In genomic region chr21:42515708-42516502, GRCh38 we compare ENCODE assay signal across 11 cellular contexts. TPM values are rescaled to one million over a fixed set of nuclear protein-coding genes. Genes with fewer than 3 reads are reported as not detected.
DNase-seq lines count a peak whose midpoint lies in the region; ATAC-seq and TF ChIP-seq lines count a peak whose summit lies in the region.
"Had no signal": no experiment of that assay in that cellular context is flagged by ENCODE, and none has a peak within 500 bp of the region (broad histone marks: within the 10 kb centered on the region; RNA-seq: fewer than 3 reads in every experiment).

No MANE protein-coding gene starts in this region.

- H4K20me1 ChIP-seq in neural progenitor cell (ENCODE audit: low read depth): no peaks in the 10 kb centered on the region

- TF ChIP-seq CTCF in GM20000 (IDR thresholded peaks at IDR 0.05; ENCODE audit: extremely low read depth, missing control alignments) (no peak), neural progenitor cell (IDR thresholded peaks at IDR 0.05) (no peak), psoas muscle (IDR thresholded peaks at IDR 0.05) (no peak)

- H3K36me3 Mint-ChIP-seq in neural progenitor cell: no peaks in the 10 kb centered on the region

- peaks cover 34% of the 10 kb centered on the region for H3F3A ChIP-seq in neural progenitor cell (ENCODE audit: low read depth)

- DNase-seq in GM20000 (ENCODE audit: low spot score): peak; percentile 4
- DNase-seq in NCI-H345 treated with DMSO at 0.1 percent for 48 hours (lab: John Stamatoyannopoulos, UW; ENCODE audit: unreplicated experiment): peak; percentile 24
- DNase-seq in neural progenitor cell (ENCODE audit: low spot score): no peak
- no peak for DNase-seq in NCI-H1436 treated with DMSO at 0.1 percent for 48 hours (lab: John Stamatoyannopoulos, UW)
- DNase-seq in psoas muscle: no peak
- DNase-seq: activated CD4-positive, CD25-positive, alpha-beta regulatory T cell had no signal

- H3K79me2 ChIP-seq in neural progenitor cell (ENCODE audit: low read depth): no peaks in the 10 kb centered on the region

- H3K4me3 Mint-ChIP-seq in neural progenitor cell: peak overlapping the region; percentile 9

- no peaks in the 10 kb centered on the region for H3K9me3 ChIP-seq in duodenal mucosa (ENCODE audit: control insufficient read depth in 1 of 2, low read length in 2 of 2)
- no peaks in the 10 kb centered on the region for H3K9me3 ChIP-seq in neural progenitor cell (ENCODE audit: low read depth)
- no peaks in the 10 kb centered on the region for H3K9me3 ChIP-seq in psoas muscle

- WGBS in psoas muscle, 3 donors: 90 to 94% (median 92%) methylated on average over 12 of the region's 12 CpGs

- ATAC-seq in GM18907 (IDR thresholded peaks at IDR 0.05; ENCODE audit: unreplicated experiment) (no peak), GM18519 (IDR thresholded peaks at IDR 0.05; ENCODE audit: low FRiP score, unreplicated experiment) (no peak), psoas muscle (no peak)

- H3K27me3 Mint-ChIP-seq in neural progenitor cell (ENCODE audit: insufficient read depth, low read depth): peaks cover 24% of the 10 kb centered on the region

- H3K27ac Mint-ChIP-seq in neural progenitor cell: no peak overlapping the region

- H3K4me2 ChIP-seq in neural progenitor cell: no peak overlapping the region

- peaks cover 40 to 43% of the 10 kb centered on the region in 2 donors for H3K4me1 ChIP-seq in duodenal mucosa (ENCODE audit: control insufficient read depth in 1 of 2, insufficient read depth in 2 of 2, low read length in 2 of 2)
- peaks cover 10% of the 10 kb centered on the region for H3K4me1 ChIP-seq in neural progenitor cell
- H3K4me1 ChIP-seq in psoas muscle: peaks cover 12% of the 10 kb centered on the region

- no peak overlapping the region for H2AFZ ChIP-seq in neural progenitor cell (replicated peaks)

- H3K36me3 ChIP-seq in duodenal mucosa (ENCODE audit: control insufficient read depth in 1 of 2, insufficient read depth in 2 of 2, low read length in 2 of 2): peaks cover 23 to 29% of the 10 kb centered on the region in 2 donors
- no peaks in the 10 kb centered on the region for H3K36me3 ChIP-seq in neural progenitor cell
- H3K36me3 ChIP-seq in psoas muscle (ENCODE audit: insufficient read depth in 1 of 2, low read depth in 1 of 2): peaks cover 6 to 35% of the 10 kb centered on the region in 2 donors

- H3K27me3 ChIP-seq in duodenal mucosa (ENCODE audit: control insufficient read depth in 1 of 2, insufficient read depth in 2 of 2, low read length in 2 of 2) (no peaks in the 10 kb centered on the region), neural progenitor cell (peaks cover 34% of the 10 kb centered on the region), psoas muscle (ENCODE audit: insufficient read depth in 3 of 3, low read length in 2 of 3) (no peaks in the 10 kb centered on the region)

- H3K9ac ChIP-seq in duodenal mucosa (ENCODE audit: low read depth in 1 of 2, low read length in 2 of 2) (peak overlapping the region in 1 of 2 donors; percentile 87), neural progenitor cell (no peak overlapping the region)

- H3K9me3 Mint-ChIP-seq in neural progenitor cell: no peaks in the 10 kb centered on the region

- intact Hi-C loops in psoas muscle (cut with DNase I): no loop called here

- H3K4me1 Mint-ChIP-seq in neural progenitor cell: peaks cover 55% of the 10 kb centered on the region

- H3K4me3 ChIP-seq in duodenal mucosa (ENCODE audit: low read depth in 1 of 2, low read length in 2 of 2) (peak overlapping the region; percentile 84 to 86), neural progenitor cell (no peak overlapping the region), psoas muscle (no peak overlapping the region)

- H3K27ac ChIP-seq in duodenal mucosa (ENCODE audit: low read depth, low read length) (no peak overlapping the region), neural progenitor cell (no peak overlapping the region), psoas muscle (no peak overlapping the region)
- H3K27ac ChIP-seq: HL-60 had no signal

RNA-seq across cellular contexts. Expression of gene SLC37A1, which starts 2.3 kb away (rescaled TPM):
- total RNA-seq in neural progenitor cell (ENCODE audit: low replicate concordance) (1.2 and 6.1 TPM in 2 replicates), psoas muscle (10 to 100 TPM in 2 of 4 donors, 1 to 10 TPM in 2; 8.0 to 18.9 (median 9.4) TPM)
- polyA plus RNA-seq in psoas muscle: 1 to 10 TPM; 1.6 to 6.5 (median 3.8) TPM

RNA-seq across cellular contexts. Expression of gene RSPH1, which starts 19.9 kb away (rescaled TPM):
- total RNA-seq in neural progenitor cell (ENCODE audit: low replicate concordance) (0.04 and 0.34 TPM in 2 replicates), psoas muscle (under 1 TPM in 1 of 4 donors, not detected in 3; 0.29 TPM)
- polyA plus RNA-seq in psoas muscle: under 1 TPM in 1 of 3 donors, not detected in 2; 0.08 TPM
- total RNA-seq: fibroblast of lung had no signal
- polyA plus RNA-seq: fibroblast of lung had no signal

Comparison
In these comparisons a context has a peak if more than half of its experiments do, and no peak if none do; other contexts are left out.
1. DNase-seq: peak in GM20000 (single experiment) and NCI-H345 treated with DMSO at 0.1 percent for 48 hours (single experiment); none in neural progenitor cell (single experiment), NCI-H1436 treated with DMSO at 0.1 percent for 48 hours (single experiment) and psoas muscle (0 of 2).
2. H3K4me3 ChIP-seq: peak in duodenal mucosa (2 of 2); none in neural progenitor cell (single experiment) and psoas muscle (single experiment).